Comparison of ENCODE assay signal across 1 cellular context in genomic region chr7:17357952-17358351, GRCh38.
TF ChIP-seq lines count a peak whose summit lies in the region.

No MANE protein-coding gene starts in this region.

TF ChIP-seq in GM23338, 12 proteins besides CTCF, POLR2A, EP300 and RAD21:
- TF ChIP-seq, protein P1, sequence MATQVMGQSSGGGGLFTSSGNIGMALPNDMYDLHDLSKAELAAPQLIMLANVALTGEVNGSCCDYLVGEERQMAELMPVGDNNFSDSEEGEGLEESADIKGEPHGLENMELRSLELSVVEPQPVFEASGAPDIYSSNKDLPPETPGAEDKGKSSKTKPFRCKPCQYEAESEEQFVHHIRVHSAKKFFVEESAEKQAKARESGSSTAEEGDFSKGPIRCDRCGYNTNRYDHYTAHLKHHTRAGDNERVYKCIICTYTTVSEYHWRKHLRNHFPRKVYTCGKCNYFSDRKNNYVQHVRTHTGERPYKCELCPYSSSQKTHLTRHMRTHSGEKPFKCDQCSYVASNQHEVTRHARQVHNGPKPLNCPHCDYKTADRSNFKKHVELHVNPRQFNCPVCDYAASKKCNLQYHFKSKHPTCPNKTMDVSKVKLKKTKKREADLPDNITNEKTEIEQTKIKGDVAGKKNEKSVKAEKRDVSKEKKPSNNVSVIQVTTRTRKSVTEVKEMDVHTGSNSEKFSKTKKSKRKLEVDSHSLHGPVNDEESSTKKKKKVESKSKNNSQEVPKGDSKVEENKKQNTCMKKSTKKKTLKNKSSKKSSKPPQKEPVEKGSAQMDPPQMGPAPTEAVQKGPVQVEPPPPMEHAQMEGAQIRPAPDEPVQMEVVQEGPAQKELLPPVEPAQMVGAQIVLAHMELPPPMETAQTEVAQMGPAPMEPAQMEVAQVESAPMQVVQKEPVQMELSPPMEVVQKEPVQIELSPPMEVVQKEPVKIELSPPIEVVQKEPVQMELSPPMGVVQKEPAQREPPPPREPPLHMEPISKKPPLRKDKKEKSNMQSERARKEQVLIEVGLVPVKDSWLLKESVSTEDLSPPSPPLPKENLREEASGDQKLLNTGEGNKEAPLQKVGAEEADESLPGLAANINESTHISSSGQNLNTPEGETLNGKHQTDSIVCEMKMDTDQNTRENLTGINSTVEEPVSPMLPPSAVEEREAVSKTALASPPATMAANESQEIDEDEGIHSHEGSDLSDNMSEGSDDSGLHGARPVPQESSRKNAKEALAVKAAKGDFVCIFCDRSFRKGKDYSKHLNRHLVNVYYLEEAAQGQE (IDR thresholded peaks at IDR 0.05; ENCODE audit: unreplicated experiment): no peak
- TF ChIP-seq ZNF331 (CRISPR knock-in tag; IDR thresholded peaks at IDR 0.05; ENCODE audit: low read depth) (no peak), STAT1 (IDR thresholded peaks at IDR 0.05; ENCODE audit: unreplicated experiment) (no peak), EZH2phosphoT487 (IDR thresholded peaks at IDR 0.05; ENCODE audit: unreplicated experiment) (no peak), ZNF114 (CRISPR knock-in tag; IDR thresholded peaks at IDR 0.05) (no peak), POLR2AphosphoS5 (IDR thresholded peaks at IDR 0.05; ENCODE audit: low read depth) (no peak), ETS1 (IDR thresholded peaks at IDR 0.05) (no peak), NANOG (IDR thresholded peaks at IDR 0.05; ENCODE audit: borderline replicate concordance) (no peak), CREB1 (CRISPR knock-in tag; IDR thresholded peaks at IDR 0.05; ENCODE audit: low read depth) (no peak), EZH2 (IDR thresholded peaks at IDR 0.05; ENCODE audit: low read depth, unreplicated experiment) (no peak), JUNB (IDR thresholded peaks at IDR 0.05; ENCODE audit: unreplicated experiment) (no peak)
- TF ChIP-seq, protein P2, sequence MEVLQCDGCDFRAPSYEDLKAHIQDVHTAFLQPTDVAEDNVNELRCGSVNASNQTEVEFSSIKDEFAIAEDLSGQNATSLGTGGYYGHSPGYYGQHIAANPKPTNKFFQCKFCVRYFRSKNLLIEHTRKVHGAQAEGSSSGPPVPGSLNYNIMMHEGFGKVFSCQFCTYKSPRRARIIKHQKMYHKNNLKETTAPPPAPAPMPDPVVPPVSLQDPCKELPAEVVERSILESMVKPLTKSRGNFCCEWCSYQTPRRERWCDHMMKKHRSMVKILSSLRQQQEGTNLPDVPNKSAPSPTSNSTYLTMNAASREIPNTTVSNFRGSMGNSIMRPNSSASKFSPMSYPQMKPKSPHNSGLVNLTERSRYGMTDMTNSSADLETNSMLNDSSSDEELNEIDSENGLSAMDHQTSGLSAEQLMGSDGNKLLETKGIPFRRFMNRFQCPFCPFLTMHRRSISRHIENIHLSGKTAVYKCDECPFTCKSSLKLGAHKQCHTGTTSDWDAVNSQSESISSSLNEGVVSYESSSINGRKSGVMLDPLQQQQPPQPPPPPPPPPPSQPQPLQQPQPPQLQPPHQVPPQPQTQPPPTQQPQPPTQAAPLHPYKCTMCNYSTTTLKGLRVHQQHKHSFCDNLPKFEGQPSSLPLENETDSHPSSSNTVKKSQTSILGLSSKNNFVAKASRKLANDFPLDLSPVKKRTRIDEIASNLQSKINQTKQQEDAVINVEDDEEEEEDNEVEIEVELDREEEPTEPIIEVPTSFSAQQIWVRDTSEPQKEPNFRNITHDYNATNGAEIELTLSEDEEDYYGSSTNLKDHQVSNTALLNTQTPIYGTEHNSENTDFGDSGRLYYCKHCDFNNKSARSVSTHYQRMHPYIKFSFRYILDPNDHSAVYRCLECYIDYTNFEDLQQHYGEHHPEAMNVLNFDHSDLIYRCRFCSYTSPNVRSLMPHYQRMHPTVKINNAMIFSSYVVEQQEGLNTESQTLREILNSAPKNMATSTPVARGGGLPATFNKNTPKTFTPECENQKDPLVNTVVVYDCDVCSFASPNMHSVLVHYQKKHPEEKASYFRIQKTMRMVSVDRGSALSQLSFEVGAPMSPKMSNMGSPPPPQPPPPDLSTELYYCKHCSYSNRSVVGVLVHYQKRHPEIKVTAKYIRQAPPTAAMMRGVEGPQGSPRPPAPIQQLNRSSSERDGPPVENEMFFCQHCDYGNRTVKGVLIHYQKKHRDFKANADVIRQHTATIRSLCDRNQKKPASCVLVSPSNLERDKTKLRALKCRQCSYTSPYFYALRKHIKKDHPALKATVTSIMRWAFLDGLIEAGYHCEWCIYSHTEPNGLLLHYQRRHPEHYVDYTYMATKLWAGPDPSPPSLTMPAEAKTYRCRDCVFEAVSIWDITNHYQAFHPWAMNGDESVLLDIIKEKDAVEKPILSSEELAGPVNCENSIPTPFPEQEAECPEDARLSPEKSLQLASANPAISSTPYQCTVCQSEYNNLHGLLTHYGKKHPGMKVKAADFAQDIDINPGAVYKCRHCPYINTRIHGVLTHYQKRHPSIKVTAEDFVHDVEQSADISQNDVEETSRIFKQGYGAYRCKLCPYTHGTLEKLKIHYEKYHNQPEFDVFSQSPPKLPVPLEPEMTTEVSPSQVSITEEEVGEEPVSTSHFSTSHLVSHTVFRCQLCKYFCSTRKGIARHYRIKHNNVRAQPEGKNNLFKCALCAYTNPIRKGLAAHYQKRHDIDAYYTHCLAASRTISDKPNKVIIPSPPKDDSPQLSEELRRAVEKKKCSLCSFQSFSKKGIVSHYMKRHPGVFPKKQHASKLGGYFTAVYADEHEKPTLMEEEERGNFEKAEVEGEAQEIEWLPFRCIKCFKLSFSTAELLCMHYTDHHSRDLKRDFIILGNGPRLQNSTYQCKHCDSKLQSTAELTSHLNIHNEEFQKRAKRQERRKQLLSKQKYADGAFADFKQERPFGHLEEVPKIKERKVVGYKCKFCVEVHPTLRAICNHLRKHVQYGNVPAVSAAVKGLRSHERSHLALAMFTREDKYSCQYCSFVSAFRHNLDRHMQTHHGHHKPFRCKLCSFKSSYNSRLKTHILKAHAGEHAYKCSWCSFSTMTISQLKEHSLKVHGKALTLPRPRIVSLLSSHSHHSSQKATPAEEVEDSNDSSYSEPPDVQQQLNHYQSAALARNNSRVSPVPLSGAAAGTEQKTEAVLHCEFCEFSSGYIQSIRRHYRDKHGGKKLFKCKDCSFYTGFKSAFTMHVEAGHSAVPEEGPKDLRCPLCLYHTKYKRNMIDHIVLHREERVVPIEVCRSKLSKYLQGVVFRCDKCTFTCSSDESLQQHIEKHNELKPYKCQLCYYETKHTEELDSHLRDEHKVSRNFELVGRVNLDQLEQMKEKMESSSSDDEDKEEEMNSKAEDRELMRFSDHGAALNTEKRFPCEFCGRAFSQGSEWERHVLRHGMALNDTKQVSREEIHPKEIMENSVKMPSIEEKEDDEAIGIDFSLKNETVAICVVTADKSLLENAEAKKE (CRISPR knock-in tag; IDR thresholded peaks at IDR 0.05): no peak
